ENCODE assay signal across 2 cellular contexts in genomic region chr7:21942955-21943354, GRCh38.
TF ChIP-seq lines count a peak whose summit lies in the region.

No MANE protein-coding gene starts in this region.

TF ChIP-seq in GM23338, 12 proteins besides CTCF, POLR2A, EP300 and RAD21:
- no peak for TF ChIP-seq STAT1 (IDR thresholded peaks at IDR 0.05; ENCODE audit: unreplicated experiment)
- no peak for TF ChIP-seq ZNF114 (CRISPR knock-in tag; IDR thresholded peaks at IDR 0.05)
- no peak for TF ChIP-seq EZH2phosphoT487 (IDR thresholded peaks at IDR 0.05; ENCODE audit: unreplicated experiment)
- TF ChIP-seq REST (IDR thresholded peaks at IDR 0.05; ENCODE audit: unreplicated experiment), result no peak
- no peak for TF ChIP-seq ZNF331 (CRISPR knock-in tag; IDR thresholded peaks at IDR 0.05; ENCODE audit: low read depth)
- TF ChIP-seq NANOG (IDR thresholded peaks at IDR 0.05; ENCODE audit: borderline replicate concordance), result no peak
- no peak for TF ChIP-seq CREB1 (CRISPR knock-in tag; IDR thresholded peaks at IDR 0.05; ENCODE audit: low read depth)
- no peak for TF ChIP-seq JUNB (IDR thresholded peaks at IDR 0.05; ENCODE audit: unreplicated experiment)
- TF ChIP-seq ETS1 (IDR thresholded peaks at IDR 0.05), result no peak
- no peak for TF ChIP-seq EZH2 (IDR thresholded peaks at IDR 0.05; ENCODE audit: low read depth, unreplicated experiment)
- no peak for TF ChIP-seq ZNF462 (CRISPR knock-in tag; IDR thresholded peaks at IDR 0.05)
- no peak for TF ChIP-seq POLR2AphosphoS5 (IDR thresholded peaks at IDR 0.05; ENCODE audit: low read depth)

TF ChIP-seq in H1, 55 proteins besides CTCF, POLR2A, EP300 and RAD21:
- TF ChIP-seq SP4 (IDR thresholded peaks at IDR 0.05; ENCODE audit: low read length) (no peak), ATF3 (IDR thresholded peaks at IDR 0.05; ENCODE audit: insufficient read depth, low read depth, low read length) (no peak), BACH1 (IDR thresholded peaks at IDR 0.05; ENCODE audit: low read length) (no peak), KDM1A (IDR thresholded peaks at IDR 0.05; ENCODE audit: borderline replicate concordance, low read length) (no peak), CHD7 (IDR thresholded peaks at IDR 0.05; ENCODE audit: insufficient replicate concordance, low read length) (no peak), CHD2 (IDR thresholded peaks at IDR 0.05; ENCODE audit: low read length) (no peak), CHD1 (IDR thresholded peaks at IDR 0.05; ENCODE audit: low read depth, low read length) (no peak), CEBPB (IDR thresholded peaks at IDR 0.05; ENCODE audit: low read depth, low read length) (no peak), RFX5 (IDR thresholded peaks at IDR 0.05; ENCODE audit: borderline replicate concordance, low read depth, low read length) (no peak), SP1 (IDR thresholded peaks at IDR 0.05; ENCODE audit: low read depth, low read length) (no peak)
